18 cellular contexts compared by ENCODE assay signal in genomic region chrX:123129805-123130204, GRCh38. TPM values are rescaled to one million over a fixed set of nuclear protein-coding genes. Genes with fewer than 3 reads are reported as not detected.
A peak's percentile ranks its signal among the peaks of the same experiment; 100 is the strongest.
DNase-seq lines count a peak whose midpoint lies in the region; ATAC-seq and TF ChIP-seq lines count a peak whose summit lies in the region.
"Not testable (repeated sequence)": the region's sequence is repeated elsewhere in the genome, so short reads cannot be mapped to it uniquely, and the experiment has no call there.
"Had no signal": no experiment of that assay in that cellular context is flagged by ENCODE, and none has a peak within 500 bp of the region (broad histone marks: within the 10 kb centered on the region; RNA-seq: fewer than 3 reads in every experiment).

No MANE protein-coding gene starts in this region.

- intact Hi-C loops in activated CD4-positive, alpha-beta T cell treated with anti-CD3 and anti-CD28 coated beads, Interleukin-2, amount 10 ng/mL, durations not matched to agents 24 days and 14 days (cut with micrococcal nuclease), result not testable (repeated sequence)

- not testable (repeated sequence) for H3K27me3 Mint-ChIP-seq in T-helper 17 cell; activated CD4-positive, alpha-beta T cell treated with anti-CD3 and anti-CD28 coated beads, Interleukin-2, amount 10 ng/mL, durations not matched to agents 24 days and 14 days; activated CD4-positive, alpha-beta T cell treated with anti-CD3 and anti-CD28 coated beads, Interleukin-2, amount 10 ng/mL, durations not matched to agents 7 days and 5 days

- in situ Hi-C loops in Caki2 (cut with HindIII; ENCODE audit: low pct_unique_long_range_greater_than_20kb, low sequenced_read_pairs), result not testable (repeated sequence)

- H3K4me3 Mint-ChIP-seq in T-helper 17 cell; activated CD4-positive, alpha-beta T cell treated with anti-CD3 and anti-CD28 coated beads, Interleukin-2, amount 10 ng/mL, durations not matched to agents 24 days and 14 days; activated CD4-positive, alpha-beta T cell treated with anti-CD3 and anti-CD28 coated beads, Interleukin-2, amount 10 ng/mL, durations not matched to agents 7 days and 5 days: not testable (repeated sequence)

- H3K9me3 Mint-ChIP-seq in activated CD4-positive, alpha-beta T cell treated with anti-CD3 and anti-CD28 coated beads, Interleukin-2, amount 10 ng/mL, durations not matched to agents 24 days and 14 days; activated CD4-positive, alpha-beta T cell treated with anti-CD3 and anti-CD28 coated beads, Interleukin-2, amount 10 ng/mL, durations not matched to agents 7 days and 5 days: not testable (repeated sequence)

- peak overlapping the region; percentile 62 for H3K27ac Mint-ChIP-seq in T-helper 17 cell
- not testable (repeated sequence) for H3K27ac Mint-ChIP-seq in activated CD4-positive, alpha-beta T cell treated with anti-CD3 and anti-CD28 coated beads, Interleukin-2, amount 10 ng/mL, durations not matched to agents 24 days and 14 days; activated CD4-positive, alpha-beta T cell treated with anti-CD3 and anti-CD28 coated beads, Interleukin-2, amount 10 ng/mL, durations not matched to agents 7 days and 5 days

- DNase-seq in Caki2 (ENCODE audit: low read depth) (peak; percentile 0), GM12865 (ENCODE audit: low read depth) (peak; percentile 4), HT-29 (ENCODE audit: low spot score) (peak; percentile 1), NCI-H748 (lab: John Stamatoyannopoulos, UW; ENCODE audit: unreplicated experiment) (peak; percentile 13), T follicular helper cell (ENCODE audit: low read depth) (peak; percentile 0)
- DNase-seq in T-helper 17 cell, result not testable (repeated sequence)
- DNase-seq in activated CD4-positive, alpha-beta T cell treated with anti-CD3 and anti-CD28 coated beads, Interleukin-2, amount 10 ng/mL, durations not matched to agents 24 days and 14 days, result peak; percentile 54
- peak; percentile 5 for DNase-seq in activated CD4-positive, alpha-beta T cell treated with anti-CD3 and anti-CD28 coated beads, Interleukin-2, amount 10 ng/mL, durations not matched to agents 7 days and 5 days

- CTCF ChIA-PET in activated CD4-positive, alpha-beta T cell treated with anti-CD3 and anti-CD28 coated beads, Interleukin-2, amount 10 ng/mL, durations not matched to agents 7 days and 5 days (lab: Charles Lee), result interaction anchor here (0.6 to 0.9 kb wide), 2 partner anchors 36 to 398 kb away, joined by 3 read pairs; no protein-coding TSS in a partner anchor

- not testable (repeated sequence) for TF ChIP-seq CTCF in GM12865 (IDR thresholded peaks at IDR 0.05; ENCODE audit: insufficient read depth, low read depth, low read length, missing control alignments)

- not testable (repeated sequence) for H3K4me1 Mint-ChIP-seq in T-helper 17 cell; activated CD4-positive, alpha-beta T cell treated with anti-CD3 and anti-CD28 coated beads, Interleukin-2, amount 10 ng/mL, durations not matched to agents 24 days and 14 days; activated CD4-positive, alpha-beta T cell treated with anti-CD3 and anti-CD28 coated beads, Interleukin-2, amount 10 ng/mL, durations not matched to agents 7 days and 5 days

- H3K36me3 Mint-ChIP-seq in T-helper 17 cell (ENCODE audit: low read depth); activated CD4-positive, alpha-beta T cell treated with anti-CD3 and anti-CD28 coated beads, Interleukin-2, amount 10 ng/mL, durations not matched to agents 24 days and 14 days (ENCODE audit: low read depth); activated CD4-positive, alpha-beta T cell treated with anti-CD3 and anti-CD28 coated beads, Interleukin-2, amount 10 ng/mL, durations not matched to agents 7 days and 5 days (ENCODE audit: low read depth): not testable (repeated sequence)

- POLR2A ChIA-PET in activated CD4-positive, alpha-beta T cell treated with anti-CD3 and anti-CD28 coated beads, Interleukin-2, amount 10 ng/mL, durations not matched to agents 7 days and 5 days (lab: Charles Lee), result not testable (repeated sequence)

- peak; percentile 59 for ATAC-seq in T-helper 17 cell

- not testable (repeated sequence) for H3K4me3 ChIP-seq in GM12865 (ENCODE audit: low read depth, low read length)

- not testable (repeated sequence) for H3K9me3 ChIP-seq in T-helper 17 cell (ENCODE audit: control insufficient read depth, low read length, poor library complexity, severe bottlenecking)

RNA-seq across cellular contexts. Expression of gene GRIA3, which starts 54.3 kb away (rescaled TPM):
- total RNA-seq in Caki2 (2014; rRNA removed; shearing (Covaris generic); ENCODE audit: low replicate concordance), result not detected in 2 replicates
- total RNA-seq in HT-29 (2014; rRNA removed; shearing (Covaris generic)), result not detected in 2 replicates
- total RNA-seq in T-helper 17 cell, result under 1 TPM; 0.34 to 0.90 TPM
- total RNA-seq in activated CD4-positive, alpha-beta T cell treated with anti-CD3 and anti-CD28 coated beads, Interleukin-2, amount 10 ng/mL, durations not matched to agents 24 days and 14 days, result not detected in 2 replicates
- total RNA-seq in activated CD4-positive, alpha-beta T cell treated with anti-CD3 and anti-CD28 coated beads, Interleukin-2, amount 10 ng/mL, durations not matched to agents 7 days and 5 days, result not detected
- total RNA-seq: A172; A673; B cell; Caco-2; Calu3; CD4-positive, alpha-beta memory T cell; CD4-positive, alpha-beta T cell; CD4-positive, CD25-positive, alpha-beta regulatory T cell; CD8-positive, alpha-beta T cell; Daoy had no signal
